11 cellular contexts compared by ENCODE assay signal in the genomic region with DNA sequence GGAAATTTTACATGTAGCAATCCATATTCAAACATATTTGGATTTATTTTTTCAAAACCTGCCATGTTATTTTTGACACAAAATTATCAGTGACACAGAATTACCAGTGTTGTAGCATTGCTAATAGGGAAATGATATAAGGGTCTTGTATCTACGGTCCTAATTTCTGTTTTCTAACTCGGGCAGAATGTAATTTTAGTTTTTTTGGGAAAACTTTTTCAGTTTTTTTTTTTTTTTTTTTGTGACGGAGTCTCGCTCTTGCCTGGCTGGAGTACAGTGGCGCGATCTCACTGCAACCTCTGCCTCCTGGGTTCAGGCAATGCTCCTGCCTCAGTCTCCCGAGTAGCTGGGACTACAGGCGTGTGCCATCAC. TPM values are rescaled to one million over a fixed set of nuclear protein-coding genes. Genes with fewer than 3 reads are reported as not detected.
DNase-seq lines count a peak whose midpoint lies in the region; ATAC-seq and TF ChIP-seq lines count a peak whose summit lies in the region.
"Had no signal": no experiment of that assay in that cellular context is flagged by ENCODE, and none has a peak within 500 bp of the region (broad histone marks: within the 10 kb centered on the region; RNA-seq: fewer than 3 reads in every experiment).

No MANE protein-coding gene starts in this region.

- TF ChIP-seq CTCF in neural crest cell (conservative IDR thresholded peaks at IDR 0.05) (no peak), gastrocnemius medialis (IDR thresholded peaks at IDR 0.05 in 4 of 5, conservative IDR thresholded peaks at IDR 0.05 in 1 of 5) (no peak), tibial nerve (IDR thresholded peaks at IDR 0.05) (no peak)

- H3K9me3 Mint-ChIP-seq in activated CD4-positive, alpha-beta T cell treated with anti-CD3 and anti-CD28 coated beads, Interleukin-2, amount 10 ng/mL, durations not matched to agents 24 days and 14 days, result no peaks in the 10 kb centered on the region
- H3K9me3 Mint-ChIP-seq in activated naive CD8-positive, alpha-beta T cell (ENCODE audit: low read depth), result no peaks in the 10 kb centered on the region
- no peaks in the 10 kb centered on the region for H3K9me3 Mint-ChIP-seq in neural crest cell

- 93% methylated on average over 8 of the region's 8 CpGs for WGBS in tibial nerve, 2 donors

- H3K36me3 Mint-ChIP-seq in activated CD4-positive, alpha-beta T cell treated with anti-CD3 and anti-CD28 coated beads, Interleukin-2, amount 10 ng/mL, durations not matched to agents 24 days and 14 days (ENCODE audit: low read depth), result peaks cover 45% of the 10 kb centered on the region
- H3K36me3 Mint-ChIP-seq in activated naive CD8-positive, alpha-beta T cell, result peaks cover 3% of the 10 kb centered on the region
- H3K36me3 Mint-ChIP-seq in neural crest cell (ENCODE audit: low read depth), result peaks cover 14% of the 10 kb centered on the region

- in situ Hi-C loops in gastrocnemius medialis (cut with MboI; ENCODE audit: low sequenced_read_pairs in 4 of 4), result no loop called here

- H3K27ac ChIP-seq in HUES6 (ENCODE audit: low read depth, low read length) (peak overlapping the region; percentile 42; the same call in 1 of the 2 replicates), gastrocnemius medialis (no peak overlapping the region), tibial nerve (no peak overlapping the region)
- H3K27ac ChIP-seq: thoracic aorta had no signal

- peaks cover 29% of the 10 kb centered on the region for H3K4me1 Mint-ChIP-seq in activated CD4-positive, alpha-beta T cell treated with anti-CD3 and anti-CD28 coated beads, Interleukin-2, amount 10 ng/mL, durations not matched to agents 24 days and 14 days
- H3K4me1 Mint-ChIP-seq in activated naive CD8-positive, alpha-beta T cell (ENCODE audit: low read depth), result peaks cover 29% of the 10 kb centered on the region
- H3K4me1 Mint-ChIP-seq in neural crest cell, result peaks cover 32% of the 10 kb centered on the region

- TF ChIP-seq EP300 in tibial nerve (IDR thresholded peaks at IDR 0.05), result no peak

- no peaks in the 10 kb centered on the region for H3K27me3 Mint-ChIP-seq in activated CD4-positive, alpha-beta T cell treated with anti-CD3 and anti-CD28 coated beads, Interleukin-2, amount 10 ng/mL, durations not matched to agents 24 days and 14 days
- H3K27me3 Mint-ChIP-seq in activated naive CD8-positive, alpha-beta T cell, result no peaks in the 10 kb centered on the region
- H3K27me3 Mint-ChIP-seq in neural crest cell (ENCODE audit: low read depth), result no peaks in the 10 kb centered on the region

- ATAC-seq in gastrocnemius medialis, result no peak

- peak overlapping the region; percentile 48 for H3K4me3 Mint-ChIP-seq in activated CD4-positive, alpha-beta T cell treated with anti-CD3 and anti-CD28 coated beads, Interleukin-2, amount 10 ng/mL, durations not matched to agents 24 days and 14 days
- peak overlapping the region; percentile 76 for H3K4me3 Mint-ChIP-seq in activated naive CD8-positive, alpha-beta T cell
- H3K4me3 Mint-ChIP-seq in neural crest cell, result peak overlapping the region; percentile 78

- H3K36me3 ChIP-seq in HUES6 (ENCODE audit: control insufficient read depth, insufficient read depth, low read length) (peaks cover 42% of the 10 kb centered on the region), gastrocnemius medialis (peaks cover 4 to 30% of the 10 kb centered on the region in 2 donors), tibial nerve (peaks cover 0 to 16% (median 11%) of the 10 kb centered on the region in 3 donors)

- peak overlapping the region; percentile 45 for H3K4me3 ChIP-seq in HUES6 (ENCODE audit: low read depth, low read length)
- H3K4me3 ChIP-seq in gastrocnemius medialis, result no peak overlapping the region
- no peak overlapping the region for H3K4me3 ChIP-seq in tibial nerve
- H3K4me3 ChIP-seq: thoracic aorta had no signal

- H3K9me3 ChIP-seq in HUES6 (ENCODE audit: control insufficient read depth, insufficient read depth, low read depth, low read length) (no peaks in the 10 kb centered on the region), gastrocnemius medialis (no peaks in the 10 kb centered on the region), tibial nerve (no peaks in the 10 kb centered on the region)
- H3K9me3 ChIP-seq: thoracic aorta had no signal

- DNase-seq in activated CD4-positive, alpha-beta T cell treated with anti-CD3 and anti-CD28 coated beads, Interleukin-2, amount 10 ng/mL, durations not matched to agents 24 days and 14 days, result no peak
- no peak for DNase-seq in activated CD4-positive, alpha-beta T cell treated with anti-CD3 and anti-CD28 coated beads for 4 hours
- DNase-seq in neural crest cell (ENCODE audit: low read depth, low spot score), result no peak
- DNase-seq in gastrocnemius medialis, result no peak
- DNase-seq in head of caudate nucleus, result no peak
- DNase-seq in tibial nerve (ENCODE audit: low spot score in 2 of 2), result no peak
- DNase-seq: cerebellar nuclear complex, NCI-H2171 had no signal

- TF ChIP-seq POLR2A in gastrocnemius medialis (IDR thresholded peaks at IDR 0.05) (no peak), tibial nerve (IDR thresholded peaks at IDR 0.05) (no peak)

- H3K4me1 ChIP-seq in HUES6 (ENCODE audit: control insufficient read depth, insufficient read depth, low read length), result peaks cover 30% of the 10 kb centered on the region
- peaks cover 25 to 42% of the 10 kb centered on the region in 2 donors for H3K4me1 ChIP-seq in gastrocnemius medialis
- H3K4me1 ChIP-seq in tibial nerve, result peaks cover 0 to 43% (median 16%) of the 10 kb centered on the region in 4 donors

- H3K27me3 ChIP-seq in HUES6 (ENCODE audit: control insufficient read depth, insufficient read depth, low read length) (no peaks in the 10 kb centered on the region), gastrocnemius medialis (no peaks in the 10 kb centered on the region), tibial nerve (no peaks in the 10 kb centered on the region)

- H3K9ac ChIP-seq in HUES6 (ENCODE audit: low read length), result peak overlapping the region; percentile 19

- H3K27ac Mint-ChIP-seq in activated CD4-positive, alpha-beta T cell treated with anti-CD3 and anti-CD28 coated beads, Interleukin-2, amount 10 ng/mL, durations not matched to agents 24 days and 14 days, result no peak overlapping the region
- H3K27ac Mint-ChIP-seq in activated naive CD8-positive, alpha-beta T cell, result no peak overlapping the region
- H3K27ac Mint-ChIP-seq in neural crest cell (ENCODE audit: unreplicated experiment), result no peak overlapping the region

- intact Hi-C loops in activated CD4-positive, alpha-beta T cell treated with anti-CD3 and anti-CD28 coated beads, Interleukin-2, amount 10 ng/mL, durations not matched to agents 24 days and 14 days (cut with micrococcal nuclease), result no loop called here
- intact Hi-C loops in gastrocnemius medialis (cut with DNase I; ENCODE audit: low total_unique reads), result no loop called here
- intact Hi-C loops in head of caudate nucleus (cut with DNase I), result no loop called here

RNA-seq across cellular contexts. Expression of gene UQCRH, which starts 2.6 kb away (rescaled TPM):
- 283 and 306 TPM in 2 replicates for total RNA-seq in activated CD4-positive, alpha-beta T cell treated with anti-CD3 and anti-CD28 coated beads, Interleukin-2, amount 10 ng/mL, durations not matched to agents 24 days and 14 days
- 325 and 341 TPM in 2 replicates for total RNA-seq in neural crest cell
- 100 to 1,000 TPM; 415 to 695 (median 493) TPM for total RNA-seq in gastrocnemius medialis
- 100 to 1,000 TPM; 195 to 294 (median 255) TPM for total RNA-seq in tibial nerve

RNA-seq across cellular contexts. Expression of gene LRRC41, which starts 2.7 kb away (rescaled TPM):
- 63.1 and 64.6 TPM in 2 replicates for total RNA-seq in activated CD4-positive, alpha-beta T cell treated with anti-CD3 and anti-CD28 coated beads, Interleukin-2, amount 10 ng/mL, durations not matched to agents 24 days and 14 days
- total RNA-seq in neural crest cell, result 99.0 and 102 TPM in 2 replicates
- 10 to 100 TPM; 76.3 to 99.2 (median 77.9) TPM for total RNA-seq in gastrocnemius medialis
- total RNA-seq in tibial nerve, result 10 to 100 TPM; 80.4 to 83.9 (median 83.2) TPM

RNA-seq across cellular contexts. Expression of gene NSUN4, which starts 34.5 kb away (rescaled TPM):
- total RNA-seq in activated CD4-positive, alpha-beta T cell treated with anti-CD3 and anti-CD28 coated beads, Interleukin-2, amount 10 ng/mL, durations not matched to agents 24 days and 14 days, result 40.4 and 46.5 TPM in 2 replicates
- total RNA-seq in neural crest cell (32.7 and 33.3 TPM in 2 replicates), gastrocnemius medialis (10 to 100 TPM; 15.5 to 22.5 (median 20.8) TPM), tibial nerve (10 to 100 TPM; 19.5 to 39.8 (median 31.2) TPM)

RNA-seq across cellular contexts. Expression of gene RAD54L, which starts 58.6 kb away (rescaled TPM):
- 55.5 and 59.6 TPM in 2 replicates for total RNA-seq in activated CD4-positive, alpha-beta T cell treated with anti-CD3 and anti-CD28 coated beads, Interleukin-2, amount 10 ng/mL, durations not matched to agents 24 days and 14 days
- total RNA-seq in neural crest cell (54.2 and 55.8 TPM in 2 replicates), gastrocnemius medialis (1 to 10 TPM in 1 of 4 donors, not detected in 3; 1.1 TPM), tibial nerve (1 to 10 TPM in 3 of 4 donors, not detected in 1; 1.3 to 2.1 (median 1.5) TPM)
